ENCODE assay signal across 10 cellular contexts in genomic region chr2:73177645-73178255, GRCh38. TPM values are rescaled to one million over a fixed set of nuclear protein-coding genes. Genes with fewer than 3 reads are reported as not detected.
A peak's percentile ranks its signal among the peaks of the same experiment; 100 is the strongest.
DNase-seq lines count a peak whose midpoint lies in the region; ATAC-seq and TF ChIP-seq lines count a peak whose summit lies in the region.
"Had no signal": no experiment of that assay in that cellular context is flagged by ENCODE, and none has a peak within 500 bp of the region (broad histone marks: within the 10 kb centered on the region; RNA-seq: fewer than 3 reads in every experiment).

No MANE protein-coding gene starts in this region.

- no peaks in the 10 kb centered on the region for H3K36me3 ChIP-seq in uterus

- H3K27me3 Mint-ChIP-seq in CD4-positive, alpha-beta T cell: peaks cover 46% of the 10 kb centered on the region
- peaks cover 94% of the 10 kb centered on the region for H3K27me3 Mint-ChIP-seq in nephron (ENCODE audit: low read depth)

- no peaks in the 10 kb centered on the region for H3K36me3 Mint-ChIP-seq in CD4-positive, alpha-beta T cell (ENCODE audit: low read depth)
- no peaks in the 10 kb centered on the region for H3K36me3 Mint-ChIP-seq in nephron (ENCODE audit: low read depth)

- peak overlapping the region; percentile 92 for H3K4me3 Mint-ChIP-seq in CD4-positive, alpha-beta T cell
- H3K4me3 Mint-ChIP-seq in nephron: peak overlapping the region; percentile 89 to 91 (median 90)

- peak overlapping the region; percentile 54 for H3K4me3 ChIP-seq in astrocyte of the cerebellum (ENCODE audit: low read depth, low read length)
- peak overlapping the region in 1 of 2 donors; percentile 47 for H3K4me3 ChIP-seq in uterus

- peaks cover 43% of the 10 kb centered on the region for H3K27me3 ChIP-seq in CD4-positive, alpha-beta T cell (ENCODE audit: control insufficient read depth, insufficient read depth, low read length)
- H3K27me3 ChIP-seq in uterus: peaks cover 0 to 12% of the 10 kb centered on the region in 2 donors

- DNase-seq in CD4-positive, alpha-beta T cell: no peak
- DNase-seq in astrocyte of the cerebellum (ENCODE audit: low read depth) (no peak), NCI-H82 (lab: John Stamatoyannopoulos, UW) (no peak), H4 (ENCODE audit: low spot score) (no peak), T1000 (lab: John Stamatoyannopoulos, UW) (no peak), uterus (no peak)

- H3K4me1 ChIP-seq in uterus: peaks cover 0 to 11% of the 10 kb centered on the region in 2 donors

- POLR2A ChIA-PET in CD4-positive, alpha-beta T cell (lab: Charles Lee): interaction anchor here (0.6 to 2.5 kb wide), 8 partner anchors 35 to 290 kb away, joined by 3 to 13 read pairs (median 4); partner anchors contain the start of genes CCT7, PRADC1, RAB11FIP5 and SFXN5

- no peak overlapping the region for H3K27ac ChIP-seq in CD4-positive, alpha-beta T cell (ENCODE audit: low read depth, low read length)
- H3K27ac ChIP-seq in uterus: no peak overlapping the region

- H3K4me1 Mint-ChIP-seq in CD4-positive, alpha-beta T cell (ENCODE audit: low read depth): peaks cover 15% of the 10 kb centered on the region
- peaks cover 13% of the 10 kb centered on the region for H3K4me1 Mint-ChIP-seq in nephron

- intact Hi-C loops in CD4-positive, alpha-beta T cell (cut with DNase I, micrococcal nuclease): loop anchor here (1.0 to 5.0 kb wide), 10 partner anchors 35 to 407 kb away; partner anchors contain the start of genes SFXN5 (in 2 of the 2) and EXOC6B (in 1 of the 2)
- intact Hi-C loops in uterus (cut with DNase I; ENCODE audit: low total_unique reads): loop anchor here (5.0 kb wide), 2 partner anchors 90 to 185 kb away; no protein-coding TSS in a partner anchor

- no peak overlapping the region for H3K27ac Mint-ChIP-seq in CD4-positive, alpha-beta T cell
- peak overlapping the region in 1 of 3 experiments; percentile 27 for H3K27ac Mint-ChIP-seq in nephron

- ATAC-seq in CD4-positive, alpha-beta T cell (ENCODE audit: poor library complexity): no peak
- ATAC-seq in HG03066 (IDR thresholded peaks at IDR 0.05; ENCODE audit: low read depth, unreplicated experiment): peak; percentile 5

- H3K9me3 ChIP-seq in CD4-positive, alpha-beta T cell (ENCODE audit: control insufficient read depth, low read length): no peaks in the 10 kb centered on the region
- no peaks in the 10 kb centered on the region for H3K9me3 ChIP-seq in uterus

- no peak for TF ChIP-seq POLR2A in uterus (IDR thresholded peaks at IDR 0.05)

- H3K9me3 Mint-ChIP-seq in CD4-positive, alpha-beta T cell: no peaks in the 10 kb centered on the region
- H3K9me3 Mint-ChIP-seq in nephron: no peaks in the 10 kb centered on the region

- CTCF ChIA-PET in CD4-positive, alpha-beta T cell (lab: Charles Lee): interaction anchor here (0.6 to 2.4 kb wide), 46 partner anchors 9 to 1377 kb away, joined by 3 to 52 read pairs (median 4); partner anchors contain the start of genes ALMS1, CCT7, EGR4 and NOTO

- TF ChIP-seq CTCF in CD4-positive, alpha-beta T cell (IDR thresholded peaks at IDR 0.05): peak; percentile 68
- TF ChIP-seq CTCF in astrocyte of the cerebellum (IDR thresholded peaks at IDR 0.05; ENCODE audit: low read depth, low read length, missing control alignments): no peak
- no peak for TF ChIP-seq CTCF in nephron (IDR thresholded peaks at IDR 0.05; ENCODE audit: unreplicated experiment in 3 of 3)
- TF ChIP-seq CTCF in uterus (IDR thresholded peaks at IDR 0.05): no peak

- in situ Hi-C loops in astrocyte of the cerebellum (cut with HindIII; ENCODE audit: low sequenced_read_pairs): no loop called here

RNA-seq across cellular contexts. Expression of gene NOTO, which starts 24.6 kb away (rescaled TPM):
- not detected for total RNA-seq in CD4-positive, alpha-beta T cell
- not detected in 2 replicates for total RNA-seq in H4 (2014; rRNA removed; shearing (Covaris generic))
- not detected for total RNA-seq in uterus
- total RNA-seq: liver, M059J had no signal

RNA-seq across cellular contexts. Expression of gene SMYD5, which starts 36.3 kb away (rescaled TPM):
- 10 to 100 TPM; 39.1 to 46.7 TPM for total RNA-seq in CD4-positive, alpha-beta T cell
- total RNA-seq in H4 (2014; rRNA removed; shearing (Covaris generic)): 24.6 and 30.0 TPM in 2 replicates
- total RNA-seq in uterus: 10 to 100 TPM in 3 of 4 donors, 1 to 10 TPM in 1; 5.9 to 31.1 (median 22.7) TPM

RNA-seq across cellular contexts. Expression of gene PRADC1, which starts 55.3 kb away (rescaled TPM):
- 1 to 10 TPM; 2.9 to 3.0 TPM for total RNA-seq in CD4-positive, alpha-beta T cell
- total RNA-seq in H4 (2014; rRNA removed; shearing (Covaris generic)): 26.6 and 49.4 TPM in 2 replicates
- total RNA-seq in uterus: 10 to 100 TPM in 2 of 4 donors, 1 to 10 TPM in 2; 2.3 to 11.8 (median 9.8) TPM

RNA-seq across cellular contexts. Expression of gene CCT7, which starts 56.4 kb away (rescaled TPM):
- 10 to 100 TPM; 86.9 to 96.9 TPM for total RNA-seq in CD4-positive, alpha-beta T cell
- 534 and 543 TPM in 2 replicates for total RNA-seq in H4 (2014; rRNA removed; shearing (Covaris generic))
- total RNA-seq in uterus: 100 to 1,000 TPM; 118 to 269 (median 188) TPM
